ENCODE assay signal across 8 cellular contexts in genomic region chr1:193104906-193105820, GRCh38. TPM values are rescaled to one million over a fixed set of nuclear protein-coding genes. Genes with fewer than 3 reads are reported as not detected.
DNase-seq lines count a peak whose midpoint lies in the region; ATAC-seq and TF ChIP-seq lines count a peak whose summit lies in the region.

TSS of gene GLRX2 (minus strand) at chr1:193105414. CDS start at chr1:193105382, 32 bp downstream.

- BruUV-seq in PC-3 (replicated peaks; lab: Mats Ljungman, UMichigan): TSS peak; percentile 47

- H4K20me1 ChIP-seq in PC-3 (ENCODE audit: low read length): no peaks in the 10 kb centered on the region; the same call in 1 of the 2 replicates

- peak within 1 kb of the TSS; percentile 83 for H2AFZ ChIP-seq in PC-3 (ENCODE audit: low read length)

- no peaks in the 10 kb centered on the region for H3K36me3 ChIP-seq in HUES6 (ENCODE audit: control insufficient read depth, insufficient read depth, low read length)
- H3K36me3 ChIP-seq in PC-3 (ENCODE audit: low read depth, low read length): 0 out of 2 replicates have a peak, but pooled peaks cover 5% of the 10 kb centered on the region
- no peaks in the 10 kb centered on the region for H3K36me3 ChIP-seq in mucosa of stomach (ENCODE audit: control insufficient read depth, insufficient read depth, low read length)

- peak within 1 kb of the TSS; percentile 98 for H3K4me2 ChIP-seq in PC-3 (ENCODE audit: low read length)

- H3K79me2 ChIP-seq in PC-3 (ENCODE audit: low read length): peaks cover 38% of the 10 kb centered on the region

- intact Hi-C loops in PC-3 (cut with micrococcal nuclease): loop anchor here (1.0 to 2.0 kb wide), 3 partner anchors 10 to 46 kb away; partner anchors contain the start of genes CDC73, RO60 and UCHL5

- H3K9ac ChIP-seq in HUES6 (ENCODE audit: low read length): peak within 1 kb of the TSS; percentile 64
- H3K9ac ChIP-seq in PC-3 (ENCODE audit: low read length): peak within 1 kb of the TSS; percentile 78
- peak within 1 kb of the TSS; percentile 81 for H3K9ac ChIP-seq in mucosa of stomach (ENCODE audit: low read length)

- H3K9me3 ChIP-seq in HUES6 (ENCODE audit: control insufficient read depth, insufficient read depth, low read depth, low read length) (no peaks in the 10 kb centered on the region), PC-3 (ENCODE audit: low read length) (no peaks in the 10 kb centered on the region), mucosa of stomach (ENCODE audit: control insufficient read depth, low read length) (no peaks in the 10 kb centered on the region)

- CTCF ChIA-PET in PC-3 (lab: Charles Lee): interaction anchor here (0.6 to 0.7 kb wide), 3 partner anchors 16 to 233 kb away, joined by 4 to 7 read pairs (median 5); partner anchors contain the start of genes CDC73 and UCHL5

- peak; percentile 81 for DNase-seq in DMS153 (lab: John Stamatoyannopoulos, UW)
- DNase-seq in PC-3: peak; percentile 72
- DNase-seq in activated T-cell treated with anti-CD3 and anti-CD28 coated beads, Interleukin-2, amount 50 U/mL, for 1 hour: peak; percentile 70
- DNase-seq in epithelial cell of proximal tubule (ENCODE audit: low read depth): peak; percentile 48
- peak; percentile 75 for DNase-seq in stimulated activated CD8-positive, alpha-beta memory T cell treated with anti-CD3 and anti-CD28 coated beads, Interleukin-4, amount 100 ng/mL, for 48 hours

- no peak within 1 kb of the TSS; the same call in 1 of the 2 replicates for H3K27ac ChIP-seq in HUES6 (ENCODE audit: low read depth, low read length)
- peak within 1 kb of the TSS; percentile 85 for H3K27ac ChIP-seq in PC-3 (ENCODE audit: low read length)

- H3K4me3 ChIP-seq in HUES6 (ENCODE audit: low read depth, low read length): peak within 1 kb of the TSS; percentile 75
- H3K4me3 ChIP-seq in PC-3 (ENCODE audit: low read length): peak within 1 kb of the TSS; percentile 86
- peak within 1 kb of the TSS; percentile 82 for H3K4me3 ChIP-seq in epithelial cell of proximal tubule (ENCODE audit: low read depth, low read length)
- peak within 1 kb of the TSS; percentile 76 for H3K4me3 ChIP-seq in mucosa of stomach (ENCODE audit: low read length)

- H3K4me1 ChIP-seq in HUES6 (ENCODE audit: control insufficient read depth, insufficient read depth, low read length) (peaks cover 6% of the 10 kb centered on the region; the same call in 1 of the 2 replicates), PC-3 (ENCODE audit: insufficient read depth, low read length) (peaks cover 15% of the 10 kb centered on the region), mucosa of stomach (ENCODE audit: control insufficient read depth, insufficient read depth, low read length) (peaks cover 8% of the 10 kb centered on the region)

- H3F3A ChIP-seq in PC-3 (ENCODE audit: low read length, unreplicated experiment): no peaks in the 10 kb centered on the region

- ATAC-seq in GM21447 (IDR thresholded peaks at IDR 0.05; ENCODE audit: unreplicated experiment) (peak; percentile 88), PC-3 (peak; percentile 90)

- no peaks in the 10 kb centered on the region for H3K9me2 ChIP-seq in PC-3 (replicated peaks; ENCODE audit: low read length)

- POLR2A ChIA-PET in PC-3 (lab: Charles Lee; ENCODE audit: unreplicated experiment): interaction anchor here (0.6 to 0.9 kb wide), 7 partner anchors 9 to 591 kb away, joined by 3 to 11 read pairs (median 4); partner anchors contain the start of genes RO60 and UCHL5

- no peak for TF ChIP-seq CTCF in PC-3 (conservative IDR thresholded peaks at IDR 0.05; ENCODE audit: low read depth, low read length)
- no peak for TF ChIP-seq CTCF in epithelial cell of proximal tubule (conservative IDR thresholded peaks at IDR 0.05; ENCODE audit: low read depth, low read length)

- H3K27me3 ChIP-seq in HUES6 (ENCODE audit: control insufficient read depth, insufficient read depth, low read length) (peaks cover 14% of the 10 kb centered on the region), PC-3 (ENCODE audit: low read length) (no peaks in the 10 kb centered on the region), mucosa of stomach (ENCODE audit: control insufficient read depth, insufficient read depth, low read length) (no peaks in the 10 kb centered on the region)

RNA-seq across cellular contexts. Expression of gene GLRX2, which starts in this region (rescaled TPM):
- 16.5 and 18.6 TPM in 2 replicates for total RNA-seq in PC-3 (2014; rRNA removed)
- 18.6 and 20.6 TPM in 2 replicates for total RNA-seq in epithelial cell of proximal tubule
